In the genomic region with DNA sequence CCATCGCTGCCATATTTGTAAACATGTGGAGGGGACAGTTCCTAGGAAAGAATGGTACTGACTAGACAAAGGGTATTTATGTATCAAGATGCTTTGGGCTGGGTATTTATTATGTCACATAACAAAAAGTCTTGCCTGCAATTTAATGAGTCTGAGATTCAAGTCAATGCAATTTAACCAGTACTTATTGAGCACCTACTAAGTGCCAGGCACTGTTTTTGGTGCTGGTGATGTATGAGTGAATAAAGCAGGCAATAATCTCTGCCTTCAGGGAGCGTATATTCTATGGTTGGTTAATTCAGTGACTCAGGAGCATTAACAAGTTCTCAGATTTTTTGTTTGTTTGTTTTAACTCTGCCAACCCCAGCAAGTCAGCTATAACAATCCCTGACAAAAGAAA, we compare ENCODE assay signal across 26 cellular contexts. TPM values are rescaled to one million over a fixed set of nuclear protein-coding genes. Genes with fewer than 3 reads are reported as not detected.
DNase-seq lines count a peak whose midpoint lies in the region; ATAC-seq and TF ChIP-seq lines count a peak whose summit lies in the region.
"Had no signal": no experiment of that assay in that cellular context is flagged by ENCODE, and none has a peak within 500 bp of the region (broad histone marks: within the 10 kb centered on the region; RNA-seq: fewer than 3 reads in every experiment).

No MANE protein-coding gene starts in this region.

- no peak for DNase-seq in activated naive CD4-positive, alpha-beta T cell treated with anti-CD3 and anti-CD28 coated beads, Interleukin-2, amount 10 ng/mL, durations not matched to agents 7 days and 5 days
- no peak for DNase-seq in activated naive CD4-positive, alpha-beta T cell (lab: John Stamatoyannopoulos, UW)
- DNase-seq in M059J (ENCODE audit: low read depth), result peak; percentile 20
- DNase-seq in activated naive CD4-positive, alpha-beta T cell treated with anti-CD3 and anti-CD28 coated beads, Interleukin-2, amount 50 U/mL, for 72 hours (ENCODE audit: low spot score in 2 of 2), result no peak
- no peak for DNase-seq in stimulated activated effector memory CD8-positive, alpha-beta T cell treated with anti-CD3 and anti-CD28 coated beads, Interleukin-12 subunit alpha, Interleukin-12 subunit beta, amount 100 ng/mL, for 72 hours (ENCODE audit: low spot score in 2 of 2)
- no peak for DNase-seq in colonic mucosa
- DNase-seq: activated CD8-positive, alpha-beta memory T cell treated with anti-CD3 and anti-CD28 coated beads for 24 hours; amygdala; C1 segment of cervical spinal cord; endodermal cell; gastrocnemius medialis; H7; immature natural killer cell; left lung; naive B cell; NCI-H2081 treated with DMSO at 0.1 percent for 48 hours; NCI-H446; small intestine; stimulated activated CD4-positive, alpha-beta T cell treated with anti-CD3 and anti-CD28 coated beads, Interleukin-1b, Interleukin-23, amount 100 ng/mL, for 48 hours; T-helper 9 cell; uterus had no signal

- ATAC-seq in activated naive CD4-positive, alpha-beta T cell treated with anti-CD3 and anti-CD28 coated beads, Interleukin-2, amount 50 U/mL, for 72 hours, result no peak
- ATAC-seq in stimulated activated effector memory CD8-positive, alpha-beta T cell treated with anti-CD3 and anti-CD28 coated beads, Interleukin-12 subunit alpha, Interleukin-12 subunit beta, amount 100 ng/mL, for 72 hours, result no peak
- ATAC-seq in HG03571 (IDR thresholded peaks at IDR 0.05; ENCODE audit: unreplicated experiment), result no peak
- ATAC-seq: gastrocnemius medialis had no signal

- H3K27ac ChIP-seq in colonic mucosa, result no peak overlapping the region
- H3K27ac ChIP-seq: coronary artery, gastrocnemius medialis, hepatocyte, left lung, SK-N-MC, testis, uterus had no signal

- no peaks in the 10 kb centered on the region for H3K9me3 ChIP-seq in colonic mucosa
- H3K9me3 ChIP-seq: gastrocnemius medialis, left lung, testis, uterus had no signal

- H3K36me3 ChIP-seq in colonic mucosa, result no peaks in the 10 kb centered on the region
- H3K36me3 ChIP-seq: gastrocnemius medialis, left lung, uterus had no signal

- peaks cover 10% of the 10 kb centered on the region for H3K36me3 Mint-ChIP-seq in activated naive CD4-positive, alpha-beta T cell treated with anti-CD3 and anti-CD28 coated beads, Interleukin-2, amount 10 ng/mL, durations not matched to agents 7 days and 5 days
- H3K36me3 Mint-ChIP-seq in activated naive CD4-positive, alpha-beta T cell treated with anti-CD3 and anti-CD28 coated beads, Interleukin-2, amount 50 U/mL, for 72 hours, result no peaks in the 10 kb centered on the region
- H3K36me3 Mint-ChIP-seq in stimulated activated effector memory CD8-positive, alpha-beta T cell treated with anti-CD3 and anti-CD28 coated beads, Interleukin-12 subunit alpha, Interleukin-12 subunit beta, amount 100 ng/mL, for 72 hours, result peaks cover 12% of the 10 kb centered on the region
- H3K36me3 Mint-ChIP-seq: immature natural killer cell had no signal

- H3K27ac Mint-ChIP-seq in activated naive CD4-positive, alpha-beta T cell treated with anti-CD3 and anti-CD28 coated beads, Interleukin-2, amount 10 ng/mL, durations not matched to agents 7 days and 5 days, result peak overlapping the region; percentile 100
- H3K27ac Mint-ChIP-seq in activated naive CD4-positive, alpha-beta T cell treated with anti-CD3 and anti-CD28 coated beads, Interleukin-2, amount 50 U/mL, for 72 hours, result peak overlapping the region; percentile 97 to 100
- H3K27ac Mint-ChIP-seq in stimulated activated effector memory CD8-positive, alpha-beta T cell treated with anti-CD3 and anti-CD28 coated beads, Interleukin-12 subunit alpha, Interleukin-12 subunit beta, amount 100 ng/mL, for 72 hours, result peak overlapping the region; percentile 95
- H3K27ac Mint-ChIP-seq: endodermal cell, immature natural killer cell had no signal

- no peaks in the 10 kb centered on the region for H3K4me1 ChIP-seq in colonic mucosa
- H3K4me1 ChIP-seq: testis, uterus had no signal

- peaks cover 73% of the 10 kb centered on the region for H3K4me1 Mint-ChIP-seq in activated naive CD4-positive, alpha-beta T cell treated with anti-CD3 and anti-CD28 coated beads, Interleukin-2, amount 10 ng/mL, durations not matched to agents 7 days and 5 days
- H3K4me1 Mint-ChIP-seq in stimulated activated effector memory CD8-positive, alpha-beta T cell treated with anti-CD3 and anti-CD28 coated beads, Interleukin-12 subunit alpha, Interleukin-12 subunit beta, amount 100 ng/mL, for 72 hours, result peaks cover 54% of the 10 kb centered on the region

- H3K27me3 ChIP-seq in colonic mucosa, result no peaks in the 10 kb centered on the region
- H3K27me3 ChIP-seq: gastrocnemius medialis, hepatocyte, left lung, testis, uterus had no signal

- no peak for TF ChIP-seq CTCF in colonic mucosa (IDR thresholded peaks at IDR 0.05)

- no peaks in the 10 kb centered on the region for H3K9me3 Mint-ChIP-seq in activated naive CD4-positive, alpha-beta T cell treated with anti-CD3 and anti-CD28 coated beads, Interleukin-2, amount 10 ng/mL, durations not matched to agents 7 days and 5 days
- peaks cover 0 to 4% of the 10 kb centered on the region in 2 donors for H3K9me3 Mint-ChIP-seq in activated naive CD4-positive, alpha-beta T cell treated with anti-CD3 and anti-CD28 coated beads, Interleukin-2, amount 50 U/mL, for 72 hours
- no peaks in the 10 kb centered on the region for H3K9me3 Mint-ChIP-seq in stimulated activated effector memory CD8-positive, alpha-beta T cell treated with anti-CD3 and anti-CD28 coated beads, Interleukin-12 subunit alpha, Interleukin-12 subunit beta, amount 100 ng/mL, for 72 hours
- H3K9me3 Mint-ChIP-seq: endodermal cell, immature natural killer cell had no signal

- peak overlapping the region; percentile 78 for H3K4me3 Mint-ChIP-seq in activated naive CD4-positive, alpha-beta T cell treated with anti-CD3 and anti-CD28 coated beads, Interleukin-2, amount 10 ng/mL, durations not matched to agents 7 days and 5 days
- H3K4me3 Mint-ChIP-seq in stimulated activated effector memory CD8-positive, alpha-beta T cell treated with anti-CD3 and anti-CD28 coated beads, Interleukin-12 subunit alpha, Interleukin-12 subunit beta, amount 100 ng/mL, for 72 hours, result peak overlapping the region; percentile 77
- H3K4me3 Mint-ChIP-seq: endodermal cell, immature natural killer cell, naive B cell had no signal

- no peaks in the 10 kb centered on the region for H3K27me3 Mint-ChIP-seq in activated naive CD4-positive, alpha-beta T cell treated with anti-CD3 and anti-CD28 coated beads, Interleukin-2, amount 10 ng/mL, durations not matched to agents 7 days and 5 days
- H3K27me3 Mint-ChIP-seq: naive B cell had no signal

- H3K9ac ChIP-seq in colonic mucosa (ENCODE audit: low read depth in 2 of 2, low read length in 2 of 2), result no peak overlapping the region

- H3K4me3 ChIP-seq in colonic mucosa, result no peak overlapping the region
- H3K4me3 ChIP-seq: coronary artery, gastrocnemius medialis, hepatocyte, left lung, SK-N-MC, testis, uterus had no signal

- CTCF ChIA-PET in activated naive CD4-positive, alpha-beta T cell treated with anti-CD3 and anti-CD28 coated beads, Interleukin-2, amount 10 ng/mL, durations not matched to agents 7 days and 5 days (lab: Charles Lee), result interaction anchor here (0.6 to 2.9 kb wide), 11 partner anchors 24 to 1250 kb away, joined by 3 to 24 read pairs (median 3); a partner anchor contains a TSS

- intact Hi-C loops in colonic mucosa (cut with DNase I), result no loop called here

RNA-seq across cellular contexts. Expression of a gene that starts 24.6 kb away (rescaled TPM):
- 6.4 and 19.2 TPM in 2 replicates for total RNA-seq in M059J (2014; rRNA removed; shearing (Covaris generic))
- total RNA-seq in activated naive CD4-positive, alpha-beta T cell treated with anti-CD3 and anti-CD28 coated beads, Interleukin-2, amount 50 U/mL, for 72 hours, result 10 to 100 TPM; 16.0 to 27.0 TPM
- 10 to 100 TPM; 15.8 to 18.0 TPM for total RNA-seq in colonic mucosa
